ENCODE assay signal across 21 cellular contexts in the genomic region with DNA sequence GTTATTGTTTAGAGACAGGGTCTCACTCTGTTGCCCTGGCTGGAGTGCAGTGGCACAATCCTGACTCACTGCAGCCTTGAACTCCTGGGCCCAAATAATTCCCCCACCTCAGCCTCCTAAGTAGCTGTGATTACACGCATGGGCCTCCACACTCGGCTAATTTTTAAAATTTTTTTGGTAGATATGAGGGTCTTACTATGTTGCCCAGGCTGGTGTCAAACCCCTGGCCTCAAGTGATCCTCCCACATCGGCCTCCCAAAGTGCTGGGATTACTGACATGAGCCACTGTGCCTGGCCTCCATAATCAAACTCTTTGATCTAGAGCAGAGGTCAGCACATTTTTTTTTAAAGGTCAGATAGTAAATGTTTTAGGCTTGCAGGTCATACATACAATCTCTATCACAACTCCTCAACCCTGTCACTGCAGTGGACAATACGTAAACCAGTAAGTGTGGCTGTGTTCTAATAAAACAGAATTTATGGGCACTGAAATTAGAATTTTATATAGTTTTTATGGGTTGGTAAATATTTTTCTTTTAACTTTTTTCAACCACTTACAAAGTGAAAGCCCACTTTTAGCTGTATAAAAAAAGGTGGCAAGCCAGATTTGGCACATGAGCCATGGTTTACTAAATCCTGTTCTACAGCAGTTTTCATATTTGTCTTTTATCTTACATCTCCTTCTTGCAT.
"Had no signal": no experiment of that assay in that cellular context is flagged by ENCODE, and none has a peak within 500 bp of the region (broad histone marks: within the 10 kb centered on the region; RNA-seq: fewer than 3 reads in every experiment).

No MANE protein-coding gene starts in this region.

- H3K36me3 ChIP-seq: ascending aorta, colonic mucosa, heart left ventricle, spleen, vagina had no signal

- H3K27me3 ChIP-seq: ascending aorta, colonic mucosa, dorsolateral prefrontal cortex, heart left ventricle, spleen, testis, vagina had no signal

- H3K4me3 ChIP-seq: ascending aorta, colonic mucosa, dorsolateral prefrontal cortex, heart left ventricle, spleen, testis, vagina had no signal

- FAIRE-seq: islet of Langerhans had no signal

- H3K9me3 Mint-ChIP-seq: activated naive CD4-positive, alpha-beta T cell treated with anti-CD3 and anti-CD28 coated beads, Interleukin-2, amount 50 U/mL, for 72 hours; activated T-cell treated with anti-CD3 and anti-CD28 coated beads, Interleukin-2, amount 50 U/mL, for 24 hours; activated T-helper 17 cell treated with anti-CD3 and anti-CD28 coated beads, Interleukin-2, amount 50 U/mL, for 72 hours; central memory CD8-positive, alpha-beta T cell; effector memory CD8-positive, alpha-beta T cell; nephron progenitor cell; type B pancreatic cell had no signal

- H3K9me3 ChIP-seq: ascending aorta, colonic mucosa, heart left ventricle, testis, vagina had no signal

- H3K27me3 Mint-ChIP-seq: activated T-helper 17 cell treated with anti-CD3 and anti-CD28 coated beads, Interleukin-2, amount 50 U/mL, for 72 hours; effector memory CD8-positive, alpha-beta T cell; type B pancreatic cell had no signal

- H3K4me1 ChIP-seq: ascending aorta, colonic mucosa, spleen, testis, vagina had no signal

- H3K27ac Mint-ChIP-seq: activated naive CD4-positive, alpha-beta T cell treated with anti-CD3 and anti-CD28 coated beads, Interleukin-2, amount 50 U/mL, for 72 hours; activated T-cell treated with anti-CD3 and anti-CD28 coated beads, Interleukin-2, amount 50 U/mL, for 24 hours; activated T-helper 17 cell treated with anti-CD3 and anti-CD28 coated beads, Interleukin-2, amount 50 U/mL, for 72 hours; nephron progenitor cell; type B pancreatic cell had no signal

- H3K4me1 Mint-ChIP-seq: activated T-helper 17 cell treated with anti-CD3 and anti-CD28 coated beads, Interleukin-2, amount 50 U/mL, for 72 hours; central memory CD8-positive, alpha-beta T cell; nephron progenitor cell had no signal

- H3K27ac ChIP-seq: ascending aorta, dorsolateral prefrontal cortex, heart left ventricle, spleen, testis, vagina had no signal

- H3K4me3 Mint-ChIP-seq: activated T-cell treated with anti-CD3 and anti-CD28 coated beads, Interleukin-2, amount 50 U/mL, for 24 hours; activated T-helper 17 cell treated with anti-CD3 and anti-CD28 coated beads, Interleukin-2, amount 50 U/mL, for 72 hours; central memory CD8-positive, alpha-beta T cell; effector memory CD8-positive, alpha-beta T cell; nephron progenitor cell; type B pancreatic cell had no signal

- DNase-seq: activated T-cell treated with anti-CD3 and anti-CD28 coated beads, Interleukin-2, amount 50 U/mL, for 24 hours; dorsolateral prefrontal cortex; effector memory CD8-positive, alpha-beta T cell; heart left ventricle; left cardiac atrium; nephron progenitor cell; occipital lobe; retina; spleen; stimulated activated CD4-positive, alpha-beta T cell treated with anti-CD3 and anti-CD28 coated beads, Interleukin-4, amount 100 ng/mL, for 1 hour; stimulated activated naive CD4-positive, alpha-beta T cell; T-helper 9 cell; testis had no signal

- H3K36me3 Mint-ChIP-seq: activated naive CD4-positive, alpha-beta T cell treated with anti-CD3 and anti-CD28 coated beads, Interleukin-2, amount 50 U/mL, for 72 hours; type B pancreatic cell had no signal

- ATAC-seq: activated naive CD4-positive, alpha-beta T cell treated with anti-CD3 and anti-CD28 coated beads, Interleukin-2, amount 50 U/mL, for 72 hours; activated T-helper 17 cell treated with anti-CD3 and anti-CD28 coated beads, Interleukin-2, amount 50 U/mL, for 72 hours; effector memory CD8-positive, alpha-beta T cell; heart left ventricle had no signal
